Comparison of ENCODE assay signal across 18 cellular contexts in the genomic region with DNA sequence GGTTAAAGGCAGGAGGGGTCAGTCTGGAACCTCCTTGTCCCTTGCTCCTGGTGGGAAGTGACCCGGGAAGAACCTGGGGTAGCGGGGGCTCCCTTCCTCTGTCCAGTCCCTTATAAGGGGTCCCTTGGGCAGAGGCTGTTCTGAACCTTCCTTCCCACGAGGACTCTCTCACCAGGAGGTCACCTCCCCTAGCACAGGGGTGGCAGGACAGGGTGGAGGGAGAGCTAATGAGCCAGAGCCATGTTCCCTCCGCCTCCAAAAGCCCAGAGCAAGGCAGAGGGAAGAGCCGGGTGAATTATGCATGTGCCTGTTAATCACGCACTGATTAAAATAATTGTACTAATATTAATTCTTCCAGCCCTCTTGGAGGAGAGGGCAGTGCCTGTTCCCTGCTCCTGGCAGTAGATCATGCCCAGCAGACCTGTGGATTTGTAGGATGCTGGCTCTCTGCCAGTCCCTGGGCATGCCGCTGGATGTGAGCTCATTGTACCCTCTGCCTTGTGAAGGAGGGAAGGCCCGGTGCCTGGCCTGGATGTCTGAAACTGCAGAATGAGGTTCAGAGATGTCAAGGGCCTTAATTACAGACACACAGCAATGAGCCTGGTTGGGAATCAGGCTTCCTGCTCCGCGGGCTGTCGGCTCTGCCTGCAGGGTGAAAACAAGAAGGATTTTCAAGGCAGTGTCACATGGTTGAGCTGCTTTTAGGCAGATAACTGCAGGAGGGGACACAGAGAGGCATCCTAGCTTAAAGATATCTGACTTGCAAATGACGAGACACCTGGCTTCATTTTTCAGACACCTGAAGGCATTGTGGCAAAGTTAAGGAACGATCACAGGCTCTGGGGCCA.
A peak's percentile ranks its signal among the peaks of the same experiment; 100 is the strongest.
DNase-seq lines count a peak whose midpoint lies in the region; ATAC-seq and TF ChIP-seq lines count a peak whose summit lies in the region.
"Had no signal": no experiment of that assay in that cellular context is flagged by ENCODE, and none has a peak within 500 bp of the region (broad histone marks: within the 10 kb centered on the region; RNA-seq: fewer than 3 reads in every experiment).

No MANE protein-coding gene starts in this region.

- TF ChIP-seq POLR2A in sigmoid colon (IDR thresholded peaks at IDR 0.05) (no peak), vagina (IDR thresholded peaks at IDR 0.05) (no peak), tibial nerve (IDR thresholded peaks at IDR 0.05) (no peak)

- ATAC-seq in GM18907 (IDR thresholded peaks at IDR 0.05; ENCODE audit: unreplicated experiment): no peak
- ATAC-seq: CD8-positive, alpha-beta T cell; GM12878 had no signal

- H3K4me1 ChIP-seq in sigmoid colon: peaks cover 0 to 9% (median 0%) of the 10 kb centered on the region in 4 donors
- H3K4me1 ChIP-seq in vagina: no peaks in the 10 kb centered on the region
- no peaks in the 10 kb centered on the region for H3K4me1 ChIP-seq in tibial nerve
- H3K4me1 ChIP-seq: uterus had no signal

- H3K4me3 ChIP-seq in sigmoid colon: no peak overlapping the region
- H3K4me3 ChIP-seq in vagina: no peak overlapping the region
- H3K4me3 ChIP-seq in tibial nerve: no peak overlapping the region
- H3K4me3 ChIP-seq: coronary artery, GM12878, SJCRH30, uterus had no signal

- H3K36me3 ChIP-seq in sigmoid colon: no peaks in the 10 kb centered on the region
- no peaks in the 10 kb centered on the region for H3K36me3 ChIP-seq in vagina
- no peaks in the 10 kb centered on the region for H3K36me3 ChIP-seq in tibial nerve
- H3K36me3 ChIP-seq: SJCRH30, uterus had no signal

- intact Hi-C loops in sigmoid colon (cut with DNase I): no loop called here
- intact Hi-C loops in vagina (cut with DNase I): loop anchor here (10.0 kb wide), 1 partner anchor 811 kb away; no protein-coding TSS in a partner anchor

- no peaks in the 10 kb centered on the region for H3K9me3 ChIP-seq in sigmoid colon
- no peaks in the 10 kb centered on the region for H3K9me3 ChIP-seq in vagina
- no peaks in the 10 kb centered on the region for H3K9me3 ChIP-seq in tibial nerve
- H3K9me3 ChIP-seq: SJCRH30, uterus had no signal

- TF ChIP-seq CTCF in sigmoid colon (IDR thresholded peaks at IDR 0.05): no peak
- TF ChIP-seq CTCF in vagina (IDR thresholded peaks at IDR 0.05): no peak
- no peak for TF ChIP-seq CTCF in tibial nerve (IDR thresholded peaks at IDR 0.05)

- TF ChIP-seq EP300 in sigmoid colon (IDR thresholded peaks at IDR 0.05) (no peak), tibial nerve (IDR thresholded peaks at IDR 0.05) (no peak)

- H3K27me3 ChIP-seq in sigmoid colon: peaks cover 0 to 17% (median 0%) of the 10 kb centered on the region in 3 donors
- H3K27me3 ChIP-seq in vagina: no peaks in the 10 kb centered on the region
- peaks cover 0 to 44% of the 10 kb centered on the region in 2 donors for H3K27me3 ChIP-seq in tibial nerve
- H3K27me3 ChIP-seq: uterus had no signal

- peak; percentile 19 for DNase-seq in NCI-H510A treated with DMSO at 0.1 percent for 48 hours (lab: John Stamatoyannopoulos, UW)
- DNase-seq in NCI-H510A (lab: John Stamatoyannopoulos, UW): no peak
- DNase-seq in NCI-H1105 (lab: John Stamatoyannopoulos, UW): peak; percentile 41
- DNase-seq in cerebellar cortex (ENCODE audit: low spot score): peak; percentile 71
- peak; percentile 72 for DNase-seq in sigmoid colon
- no peak for DNase-seq in vagina (ENCODE audit: extremely low spot score in 2 of 2)
- DNase-seq in tibial nerve (ENCODE audit: low spot score in 2 of 2): no peak
- DNase-seq: ACHN; activated CD4-positive, alpha-beta T cell treated with anti-CD3 and anti-CD28 coated beads for 4 hours; activated naive CD4-positive, alpha-beta T cell treated with Interleukin-2 at 50 U/mL for 16 hours; CD8-positive, alpha-beta T cell; immature natural killer cell; SJCRH30; uterus had no signal

- WGBS in sigmoid colon, 2 donors: 56 to 65% methylated on average over 13 of the region's 13 CpGs
- WGBS in tibial nerve, 2 donors: 38 to 41% methylated on average over 11 to 12 of the region's 13 CpGs

- H3K27ac ChIP-seq in sigmoid colon (no peak overlapping the region), vagina (no peak overlapping the region), tibial nerve (no peak overlapping the region)
- H3K27ac ChIP-seq: coronary artery, epithelial cell of prostate, SJCRH30, uterus had no signal

Comparison
In these comparisons a context has a peak if more than half of its experiments do, and no peak if none do; other contexts are left out.
1. DNase-seq: peak in NCI-H510A treated with DMSO at 0.1 percent for 48 hours (single experiment), NCI-H1105 (single experiment), cerebellar cortex (single experiment) and sigmoid colon (single experiment); none in NCI-H510A (single experiment), vagina (0 of 2) and tibial nerve (0 of 2).